ENCODE assay signal across 1 cellular context in the genomic region with DNA sequence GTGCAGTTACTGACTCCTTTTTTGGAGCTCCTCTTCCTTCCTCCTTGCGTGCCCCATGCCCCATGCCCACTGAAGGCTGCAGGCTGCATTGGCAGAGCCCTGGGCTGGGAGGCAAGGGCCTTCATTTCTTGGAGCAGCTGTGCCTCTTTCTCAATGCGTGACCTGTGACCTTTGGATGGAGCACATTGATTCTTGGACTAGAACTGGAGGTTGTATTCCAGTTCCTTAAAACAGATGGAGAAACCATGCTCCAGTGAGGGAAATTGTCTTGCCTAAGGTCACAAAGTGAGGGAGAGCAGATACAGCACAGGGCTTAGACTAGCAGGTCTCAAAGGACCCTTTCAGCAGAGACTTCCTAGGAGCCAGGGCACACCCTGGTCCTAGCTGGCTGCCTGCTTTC.
TF ChIP-seq lines count a peak whose summit lies in the region.

No MANE protein-coding gene starts in this region.

TF ChIP-seq in K562, 482 proteins besides CTCF, POLR2A, EP300 and RAD21:
- TF ChIP-seq NR2C2 (CRISPR knock-in tag; IDR thresholded peaks at IDR 0.05) (no peak), NR2C2 (tag; IDR thresholded peaks at IDR 0.05) (peak; percentile 26; the same call in 1 of the 2 replicates)
- TF ChIP-seq, protein P1, sequence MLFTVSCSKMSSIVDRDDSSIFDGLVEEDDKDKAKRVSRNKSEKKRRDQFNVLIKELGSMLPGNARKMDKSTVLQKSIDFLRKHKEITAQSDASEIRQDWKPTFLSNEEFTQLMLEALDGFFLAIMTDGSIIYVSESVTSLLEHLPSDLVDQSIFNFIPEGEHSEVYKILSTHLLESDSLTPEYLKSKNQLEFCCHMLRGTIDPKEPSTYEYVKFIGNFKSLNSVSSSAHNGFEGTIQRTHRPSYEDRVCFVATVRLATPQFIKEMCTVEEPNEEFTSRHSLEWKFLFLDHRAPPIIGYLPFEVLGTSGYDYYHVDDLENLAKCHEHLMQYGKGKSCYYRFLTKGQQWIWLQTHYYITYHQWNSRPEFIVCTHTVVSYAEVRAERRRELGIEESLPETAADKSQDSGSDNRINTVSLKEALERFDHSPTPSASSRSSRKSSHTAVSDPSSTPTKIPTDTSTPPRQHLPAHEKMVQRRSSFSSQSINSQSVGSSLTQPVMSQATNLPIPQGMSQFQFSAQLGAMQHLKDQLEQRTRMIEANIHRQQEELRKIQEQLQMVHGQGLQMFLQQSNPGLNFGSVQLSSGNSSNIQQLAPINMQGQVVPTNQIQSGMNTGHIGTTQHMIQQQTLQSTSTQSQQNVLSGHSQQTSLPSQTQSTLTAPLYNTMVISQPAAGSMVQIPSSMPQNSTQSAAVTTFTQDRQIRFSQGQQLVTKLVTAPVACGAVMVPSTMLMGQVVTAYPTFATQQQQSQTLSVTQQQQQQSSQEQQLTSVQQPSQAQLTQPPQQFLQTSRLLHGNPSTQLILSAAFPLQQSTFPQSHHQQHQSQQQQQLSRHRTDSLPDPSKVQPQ (CRISPR knock-in tag; IDR thresholded peaks at IDR 0.05; ENCODE audit: borderline replicate concordance), result no peak
